Comparison of ENCODE assay signal across 8 cellular contexts in genomic region chr1:206739411-206740076, GRCh38. TPM values are rescaled to one million over a fixed set of nuclear protein-coding genes. Genes with fewer than 3 reads are reported as not detected.
DNase-seq lines count a peak whose midpoint lies in the region; ATAC-seq, FAIRE-seq and TF ChIP-seq lines count a peak whose summit lies in the region.

No MANE protein-coding gene starts in this region.

- H3K27ac Mint-ChIP-seq in activated CD4-positive, alpha-beta memory T cell treated with anti-CD3 and anti-CD28 coated beads for 36 hours: peak overlapping the region; percentile 64

- peak; percentile 61 for DNase-seq in GM12891 (ENCODE audit: insufficient read length, low spot score)
- DNase-seq in activated CD4-positive, alpha-beta memory T cell treated with anti-CD3 and anti-CD28 coated beads for 36 hours: peak; percentile 64
- peak; percentile 64 for DNase-seq in stimulated activated CD8-positive, alpha-beta memory T cell treated with anti-CD3 and anti-CD28 coated beads, Interleukin-4, amount 100 ng/mL, for 48 hours
- no peak for DNase-seq in DMS79 (lab: John Stamatoyannopoulos, UW)
- DNase-seq in NCI-H2107 treated with DMSO at 0.1 percent for 48 hours (lab: John Stamatoyannopoulos, UW; ENCODE audit: unreplicated experiment): no peak
- no peak for DNase-seq in brain microvascular endothelial cell

- H3K4me3 ChIP-seq in brain microvascular endothelial cell (ENCODE audit: low read depth, low read length): no peak overlapping the region

- peaks cover 4% of the 10 kb centered on the region for H3K36me3 ChIP-seq in brain microvascular endothelial cell (replicated peaks)

- peaks cover 92% of the 10 kb centered on the region for H3K4me1 Mint-ChIP-seq in activated CD4-positive, alpha-beta memory T cell treated with anti-CD3 and anti-CD28 coated beads for 36 hours (ENCODE audit: low read depth)

- TF ChIP-seq CTCF in brain microvascular endothelial cell (IDR thresholded peaks at IDR 0.05; ENCODE audit: low read depth, low read length, missing control alignments): no peak

- peaks cover 14% of the 10 kb centered on the region for H3K36me3 Mint-ChIP-seq in activated CD4-positive, alpha-beta memory T cell treated with anti-CD3 and anti-CD28 coated beads for 36 hours

- CTCF ChIA-PET in activated CD4-positive, alpha-beta memory T cell treated with anti-CD3 and anti-CD28 coated beads for 36 hours (lab: Charles Lee): interaction anchor here (0.6 to 3.1 kb wide), 17 partner anchors 13 to 243 kb away, joined by 3 to 22 read pairs (median 7); partner anchors contain the start of gene IL19

- peak; percentile 96 for FAIRE-seq in GM12891 (lab: Jason Lieb, UNC)

- no peak overlapping the region for H3K27ac ChIP-seq in brain microvascular endothelial cell

- peak; percentile 75 for ATAC-seq in GM19463 (IDR thresholded peaks at IDR 0.05; ENCODE audit: unreplicated experiment)
- peak; percentile 80 for ATAC-seq in HG03432 (IDR thresholded peaks at IDR 0.05; ENCODE audit: unreplicated experiment)

- no peaks in the 10 kb centered on the region for H3K27me3 Mint-ChIP-seq in activated CD4-positive, alpha-beta memory T cell treated with anti-CD3 and anti-CD28 coated beads for 36 hours

- peak; percentile 46; the same call in 1 of the 2 replicates for TF ChIP-seq POLR2A in GM12891 (IDR thresholded peaks at IDR 0.05; ENCODE audit: low read depth, low read length)

- H3K27me3 ChIP-seq in brain microvascular endothelial cell (replicated peaks): no peaks in the 10 kb centered on the region

- H3K4me3 Mint-ChIP-seq in activated CD4-positive, alpha-beta memory T cell treated with anti-CD3 and anti-CD28 coated beads for 36 hours: no peak overlapping the region

- intact Hi-C loops in activated CD4-positive, alpha-beta memory T cell treated with anti-CD3 and anti-CD28 coated beads for 36 hours (cut with micrococcal nuclease): loop anchor here (1.0 kb wide), 5 partner anchors 18 to 64 kb away; no protein-coding TSS in a partner anchor

- POLR2A ChIA-PET in activated CD4-positive, alpha-beta memory T cell treated with anti-CD3 and anti-CD28 coated beads for 36 hours (lab: Charles Lee): interaction anchor here (0.9 to 2.9 kb wide), 13 partner anchors 18 to 582 kb away, joined by 3 to 30 read pairs (median 5); partner anchors contain the start of gene CD55

- in situ Hi-C loops in brain microvascular endothelial cell (cut with HindIII; ENCODE audit: low pct_ligation_motif_present, low sequenced_read_pairs): no loop called here

- no peaks in the 10 kb centered on the region for H3K9me3 Mint-ChIP-seq in activated CD4-positive, alpha-beta memory T cell treated with anti-CD3 and anti-CD28 coated beads for 36 hours

TF ChIP-seq in GM12891, 5 proteins besides CTCF, POLR2A, EP300 and RAD21:
- TF ChIP-seq PAX5 (IDR thresholded peaks at IDR 0.05; ENCODE audit: insufficient read depth, low read length, severe bottlenecking): peak; percentile 48
- peak; percentile 99 for TF ChIP-seq POU2F2 (IDR thresholded peaks at IDR 0.05; ENCODE audit: low read depth, low read length)
- peak; percentile 64 for TF ChIP-seq SPI1 (IDR thresholded peaks at IDR 0.05; ENCODE audit: low read depth, low read length)
- 0 out of 2 replicates have a peak, but pooled peaks have one; percentile 50 for TF ChIP-seq TAF1 (IDR thresholded peaks at IDR 0.05; ENCODE audit: low read depth, low read length)
- TF ChIP-seq POLR2AphosphoS5 (IDR thresholded peaks at IDR 0.05; ENCODE audit: low read depth, low read length): peak; percentile 80

RNA-seq across cellular contexts. Expression of gene IL19, which starts 31.0 kb away (rescaled TPM):
- polyA plus RNA-seq in GM12891 (2012; ENCODE audit: low read depth, missing spikeins): 0.18 TPM
- under 1 TPM in 1 of 2 experiments, not detected in 1; 0.21 TPM for total RNA-seq in activated CD4-positive, alpha-beta memory T cell treated with anti-CD3 and anti-CD28 coated beads for 36 hours

RNA-seq across cellular contexts. Expression of gene IL10, which starts 32.8 kb away (rescaled TPM):
- 3.3 TPM for polyA plus RNA-seq in GM12891 (2012; ENCODE audit: low read depth, missing spikeins)
- 10 to 100 TPM; 17.3 to 18.5 TPM for total RNA-seq in activated CD4-positive, alpha-beta memory T cell treated with anti-CD3 and anti-CD28 coated beads for 36 hours

RNA-seq across cellular contexts. Expression of gene MAPKAPK2, which starts 54.8 kb away (rescaled TPM):
- 59.4 TPM for polyA plus RNA-seq in GM12891 (2012; ENCODE audit: low read depth, missing spikeins)
- 10 to 100 TPM; 96.9 to 97.4 TPM for total RNA-seq in activated CD4-positive, alpha-beta memory T cell treated with anti-CD3 and anti-CD28 coated beads for 36 hours

Comparison
In these comparisons a context has a peak if more than half of its experiments do, and no peak if none do; other contexts are left out.
1. DNase-seq: peak in GM12891 (single experiment), activated CD4-positive, alpha-beta memory T cell treated with anti-CD3 and anti-CD28 coated beads for 36 hours (single experiment) and stimulated activated CD8-positive, alpha-beta memory T cell treated with anti-CD3 and anti-CD28 coated beads, Interleukin-4, amount 100 ng/mL, for 48 hours (single experiment); none in DMS79 (single experiment), NCI-H2107 treated with DMSO at 0.1 percent for 48 hours (single experiment) and brain microvascular endothelial cell (single experiment).